19 cellular contexts compared by ENCODE assay signal in the genomic region with DNA sequence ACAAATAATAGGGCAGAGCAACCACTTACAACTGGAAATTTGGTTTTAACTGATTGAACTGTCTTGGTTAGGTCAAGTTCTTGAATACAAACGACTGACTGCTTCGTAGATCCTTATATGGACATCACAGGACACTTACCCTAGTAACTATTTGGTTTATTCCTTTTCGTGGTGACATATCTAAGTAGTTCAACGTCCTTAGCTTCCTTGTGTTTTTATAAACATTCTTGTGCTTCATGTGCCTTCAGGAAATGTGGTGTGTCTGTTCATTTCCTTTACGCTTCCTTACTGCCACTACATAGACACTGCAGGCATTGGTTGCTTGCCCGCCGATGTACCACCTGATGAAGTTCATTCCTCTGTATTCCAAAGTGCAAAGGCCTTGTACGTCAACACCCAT. TPM values are rescaled to one million over a fixed set of nuclear protein-coding genes. Genes with fewer than 3 reads are reported as not detected.
DNase-seq lines count a peak whose midpoint lies in the region; ATAC-seq and TF ChIP-seq lines count a peak whose summit lies in the region.
"Had no signal": no experiment of that assay in that cellular context is flagged by ENCODE, and none has a peak within 500 bp of the region (broad histone marks: within the 10 kb centered on the region; RNA-seq: fewer than 3 reads in every experiment).

No MANE protein-coding gene starts in this region.

- H3K4me1 ChIP-seq in duodenal mucosa (ENCODE audit: control insufficient read depth in 1 of 2, insufficient read depth in 2 of 2, low read length in 2 of 2) (peaks cover 6 to 8% of the 10 kb centered on the region in 2 donors), neutrophil (ENCODE audit: control insufficient read depth in 1 of 2, insufficient read depth in 1 of 2, low read depth in 1 of 2, low read length in 1 of 2) (peaks cover 64 to 65% of the 10 kb centered on the region in 2 experiments), trophoblast cell (ENCODE audit: control insufficient read depth in 1 of 2, insufficient read depth in 2 of 2, low read length in 2 of 2) (peaks cover 2 to 4% of the 10 kb centered on the region in 2 experiments)
- H3K4me1 ChIP-seq: SJCRH30 had no signal

- H2BK12ac ChIP-seq in trophoblast cell (ENCODE audit: low read length) = no peak overlapping the region

- no peak for DNase-seq in activated T-cell treated with anti-CD3 and anti-CD28 coated beads, Interleukin-2, amount 50 U/mL, for 24 hours
- DNase-seq in activated T-cell treated with anti-CD3 and anti-CD28 coated beads, Interleukin-2, amount 50 U/mL, for 48 hours = no peak
- DNase-seq in M059J (ENCODE audit: low read depth) = peak; percentile 53
- no peak for DNase-seq in trophoblast cell
- DNase-seq in stimulated activated CD4-positive, alpha-beta T cell treated with anti-CD3 and anti-CD28 coated beads, Interleukin-4, amount 100 ng/mL, for 4 hours = no peak
- DNase-seq: caudate nucleus, erythroblast, HCEC 1CT, hippocampal formation, left lung, MM.1S, NCI-H2171, SJCRH30, small intestine had no signal

- no peak overlapping the region for H2AK5ac ChIP-seq in trophoblast cell (ENCODE audit: low read length)

- no peak overlapping the region for H3K18ac ChIP-seq in trophoblast cell (ENCODE audit: low read length)

- H3K9ac ChIP-seq in duodenal mucosa (ENCODE audit: low read depth in 1 of 2, low read length in 2 of 2) (no peak overlapping the region), trophoblast cell (ENCODE audit: low read length) (no peak overlapping the region)

- no peak overlapping the region for H2AFZ ChIP-seq in trophoblast cell (ENCODE audit: insufficient read depth, low read length, poor library complexity)

- TF ChIP-seq CTCF in neutrophil (IDR thresholded peaks at IDR 0.05) = no peak

- H3K27me3 ChIP-seq in duodenal mucosa (ENCODE audit: control insufficient read depth in 1 of 2, insufficient read depth in 2 of 2, low read length in 2 of 2) = no peaks in the 10 kb centered on the region
- H3K27me3 ChIP-seq in neutrophil = no peaks in the 10 kb centered on the region
- no peaks in the 10 kb centered on the region for H3K27me3 ChIP-seq in trophoblast cell (ENCODE audit: insufficient read depth, low read length)
- H3K27me3 ChIP-seq: left lung, SJCRH30 had no signal

- H3K14ac ChIP-seq in trophoblast cell (ENCODE audit: low read length) = no peak overlapping the region

- no CpG with 5 or more reads among the region's 8 CpGs for WGBS in trophoblast cell (ENCODE audit: extremely low coverage, insufficient coverage, insufficient read length)

- H3K4me3 ChIP-seq in duodenal mucosa (ENCODE audit: low read depth in 1 of 2, low read length in 2 of 2) (no peak overlapping the region), neutrophil (ENCODE audit: low read depth in 1 of 2, low read length in 1 of 2) (peak overlapping the region in 1 of 2 experiments; percentile 12), trophoblast cell (ENCODE audit: low read depth, low read length) (no peak overlapping the region)
- H3K4me3 ChIP-seq: A549, left lung, SJCRH30 had no signal

- no peaks in the 10 kb centered on the region for H3K9me3 Mint-ChIP-seq in activated T-cell treated with anti-CD3 and anti-CD28 coated beads, Interleukin-2, amount 50 U/mL, for 24 hours

- no peak overlapping the region for H3K4me2 ChIP-seq in trophoblast cell (ENCODE audit: low read length)
- H3K4me2 ChIP-seq: A549 had no signal

- no peak overlapping the region for H3K4me3 Mint-ChIP-seq in activated T-cell treated with anti-CD3 and anti-CD28 coated beads, Interleukin-2, amount 50 U/mL, for 24 hours

- H3K27ac Mint-ChIP-seq in activated T-cell treated with anti-CD3 and anti-CD28 coated beads, Interleukin-2, amount 50 U/mL, for 24 hours = peak overlapping the region; percentile 18

- H3K9me3 ChIP-seq in duodenal mucosa (ENCODE audit: control insufficient read depth in 1 of 2, low read length in 2 of 2) = no peaks in the 10 kb centered on the region
- H3K9me3 ChIP-seq in neutrophil = no peaks in the 10 kb centered on the region
- no peaks in the 10 kb centered on the region for H3K9me3 ChIP-seq in trophoblast cell (ENCODE audit: insufficient read depth, low read depth, low read length)
- H3K9me3 ChIP-seq: A549, left lung, SJCRH30 had no signal

- no peak overlapping the region for H4K8ac ChIP-seq in trophoblast cell (ENCODE audit: low read depth, low read length)

- no peak for ATAC-seq in GM18520 (IDR thresholded peaks at IDR 0.05; ENCODE audit: unreplicated experiment)
- ATAC-seq: A549, left lung had no signal

- peaks cover 4% of the 10 kb centered on the region for H3K79me2 ChIP-seq in trophoblast cell (ENCODE audit: control insufficient read depth, insufficient read depth, low read length, poor library complexity)

- no peaks in the 10 kb centered on the region for H3K27me3 Mint-ChIP-seq in activated T-cell treated with anti-CD3 and anti-CD28 coated beads, Interleukin-2, amount 50 U/mL, for 24 hours

- H3K27ac ChIP-seq in duodenal mucosa (ENCODE audit: low read depth, low read length) (peak overlapping the region; percentile 62), neutrophil (peak overlapping the region; percentile 70), trophoblast cell (ENCODE audit: low read depth, low read length) (no peak overlapping the region)
- H3K27ac ChIP-seq: A549, SJCRH30, VCaP had no signal

- H3K4ac ChIP-seq in trophoblast cell (ENCODE audit: low read depth, low read length) = no peak overlapping the region

- peaks cover 56% of the 10 kb centered on the region for H3K4me1 Mint-ChIP-seq in activated T-cell treated with anti-CD3 and anti-CD28 coated beads, Interleukin-2, amount 50 U/mL, for 24 hours (ENCODE audit: low read depth)

- no peak overlapping the region for H2BK5ac ChIP-seq in trophoblast cell (ENCODE audit: low read depth, low read length, poor library complexity)

- no peak overlapping the region for H3K23ac ChIP-seq in trophoblast cell (ENCODE audit: low read length)

- H3K36me3 ChIP-seq in duodenal mucosa (ENCODE audit: control insufficient read depth in 1 of 2, insufficient read depth in 2 of 2, low read length in 2 of 2) = peaks cover 16 to 51% of the 10 kb centered on the region in 2 donors
- no peaks in the 10 kb centered on the region for H3K36me3 ChIP-seq in neutrophil
- H3K36me3 ChIP-seq in trophoblast cell (ENCODE audit: control insufficient read depth in 1 of 2, insufficient read depth in 2 of 2, low read length in 2 of 2) = peaks cover 18 to 27% of the 10 kb centered on the region in 2 experiments

- H2BK120ac ChIP-seq in trophoblast cell (ENCODE audit: insufficient read depth, low read length, poor library complexity) = no peak overlapping the region

- peaks cover 4% of the 10 kb centered on the region for H3K79me1 ChIP-seq in trophoblast cell (ENCODE audit: low read length)

- H4K91ac ChIP-seq in trophoblast cell (ENCODE audit: low read depth, low read length) = no peak overlapping the region

- peaks cover 85% of the 10 kb centered on the region for H3K36me3 Mint-ChIP-seq in activated T-cell treated with anti-CD3 and anti-CD28 coated beads, Interleukin-2, amount 50 U/mL, for 24 hours (ENCODE audit: low read depth)

- H4K12ac ChIP-seq in trophoblast cell (ENCODE audit: low read depth, low read length) = no peak overlapping the region

RNA-seq across cellular contexts. Expression of gene USP10, which starts 59.3 kb away (rescaled TPM):
- total RNA-seq in M059J (2014; rRNA removed; shearing (Covaris generic)) = 66.8 and 80.6 TPM in 2 replicates
- polyA plus RNA-seq in trophoblast cell (2013) = 86.2 and 87.9 TPM in 2 replicates
